1 cellular context compared by ENCODE assay signal in genomic region chr10:121927841-121928527, GRCh38.
A peak's percentile ranks its signal among the peaks of the same experiment; 100 is the strongest.
TF ChIP-seq lines count a peak whose summit lies in the region.

TSS of gene ATE1 (minus strand) at chr10:121928031. CDS start at chr10:121927949, 82 bp downstream.

TF ChIP-seq in HepG2, 621 proteins besides CTCF, POLR2A, EP300 and RAD21 (continued from another document):
- TF ChIP-seq RERE (CRISPR knock-in tag; IDR thresholded peaks at IDR 0.05; ENCODE audit: low read depth) (peak; percentile 23; the same call in 1 of the 2 replicates), NFYB (CRISPR knock-in tag; IDR thresholded peaks at IDR 0.05) (peak; percentile 33; the same call in 1 of the 2 replicates), KDM1A (CRISPR knock-in tag; IDR thresholded peaks at IDR 0.05) (no peak), ZNF558 (CRISPR knock-in tag; IDR thresholded peaks at IDR 0.05; ENCODE audit: borderline replicate concordance) (0 out of 2 replicates have a peak, but pooled peaks have one; percentile 39), ZNF143 (CRISPR knock-in tag; IDR thresholded peaks at IDR 0.05) (peak; percentile 84), MED13 (CRISPR knock-in tag; IDR thresholded peaks at IDR 0.05) (0 out of 2 replicates have a peak, but pooled peaks have one; percentile 45), ZBTB14 (CRISPR knock-in tag; IDR thresholded peaks at IDR 0.05) (peak; percentile 48; the same call in 1 of the 2 replicates), ZBED4 (CRISPR knock-in tag; IDR thresholded peaks at IDR 0.05; ENCODE audit: borderline replicate concordance) (peak; percentile 58; the same call in 1 of the 2 replicates), ONECUT2 (CRISPR knock-in tag; IDR thresholded peaks at IDR 0.05) (no peak), KLF12 (CRISPR knock-in tag; IDR thresholded peaks at IDR 0.05; ENCODE audit: borderline replicate concordance) (peak; percentile 0; the same call in 1 of the 2 replicates), ZBTB34 (CRISPR knock-in tag; IDR thresholded peaks at IDR 0.05) (no peak), ZNF431 (CRISPR knock-in tag; IDR thresholded peaks at IDR 0.05; ENCODE audit: borderline replicate concordance, low read depth) (peak; percentile 51; the same call in 1 of the 2 replicates), HNF4A (CRISPR knock-in tag; IDR thresholded peaks at IDR 0.05) (peak; percentile 19; the same call in 1 of the 2 replicates), CEBPB (IDR thresholded peaks at IDR 0.05; ENCODE audit: borderline replicate concordance, low read depth, low read length) (no peak), CAMTA2 (CRISPR knock-in tag; IDR thresholded peaks at IDR 0.05; ENCODE audit: borderline replicate concordance) (no peak)
